In genomic region chr3:107643038-107643883, GRCh38 we compare ENCODE assay signal across 10 cellular contexts.
A peak's percentile ranks its signal among the peaks of the same experiment; 100 is the strongest.
DNase-seq lines count a peak whose midpoint lies in the region; ATAC-seq and TF ChIP-seq lines count a peak whose summit lies in the region.
"Had no signal": no experiment of that assay in that cellular context is flagged by ENCODE, and none has a peak within 500 bp of the region (broad histone marks: within the 10 kb centered on the region; RNA-seq: fewer than 3 reads in every experiment).

No MANE protein-coding gene starts in this region.

- peak; percentile 54 for ATAC-seq in GM18498 (IDR thresholded peaks at IDR 0.05; ENCODE audit: unreplicated experiment)
- peak; percentile 52 for ATAC-seq in HG03439 (IDR thresholded peaks at IDR 0.05; ENCODE audit: unreplicated experiment)
- ATAC-seq in activated CD8-positive, alpha-beta T cell treated with anti-CD3 and anti-CD28 coated beads, Interleukin-2, amount 10 ng/mL, durations not matched to agents 7 days and 5 days: peak; percentile 23
- no peak for ATAC-seq in GM19328 (IDR thresholded peaks at IDR 0.05; ENCODE audit: unreplicated experiment)
- no peak for ATAC-seq in HG02973 (IDR thresholded peaks at IDR 0.05; ENCODE audit: unreplicated experiment)
- ATAC-seq: mucosa of descending colon had no signal

- POLR2A ChIA-PET in activated CD8-positive, alpha-beta T cell treated with anti-CD3 and anti-CD28 coated beads, Interleukin-2, amount 10 ng/mL, durations not matched to agents 7 days and 5 days (lab: Charles Lee): no interaction called here

- no peak overlapping the region for H3K4me3 Mint-ChIP-seq in activated CD8-positive, alpha-beta T cell treated with anti-CD3 and anti-CD28 coated beads, Interleukin-2, amount 10 ng/mL, durations not matched to agents 7 days and 5 days
- no peak overlapping the region for H3K4me3 Mint-ChIP-seq in nephron progenitor cell
- H3K4me3 Mint-ChIP-seq: IgD-negative memory B cell had no signal

- no peaks in the 10 kb centered on the region for H3K4me1 Mint-ChIP-seq in activated CD8-positive, alpha-beta T cell treated with anti-CD3 and anti-CD28 coated beads, Interleukin-2, amount 10 ng/mL, durations not matched to agents 7 days and 5 days (ENCODE audit: low read depth)
- H3K4me1 Mint-ChIP-seq in nephron progenitor cell: peaks cover 26% of the 10 kb centered on the region

- TF ChIP-seq CTCF in nephron progenitor cell (IDR thresholded peaks at IDR 0.05): peak; percentile 14

- H3K36me3 Mint-ChIP-seq in activated CD8-positive, alpha-beta T cell treated with anti-CD3 and anti-CD28 coated beads, Interleukin-2, amount 10 ng/mL, durations not matched to agents 7 days and 5 days (ENCODE audit: low read depth): no peaks in the 10 kb centered on the region
- peaks cover 21% of the 10 kb centered on the region for H3K36me3 Mint-ChIP-seq in nephron progenitor cell (ENCODE audit: low read depth)
- H3K36me3 Mint-ChIP-seq: IgD-negative memory B cell had no signal

- DNase-seq in activated CD8-positive, alpha-beta T cell treated with anti-CD3 and anti-CD28 coated beads, Interleukin-2, amount 10 ng/mL, durations not matched to agents 7 days and 5 days: no peak
- DNase-seq in nephron progenitor cell: no peak
- DNase-seq in retina: no peak
- DNase-seq in hippocampal formation (lab: John Stamatoyannopoulos, UW): no peak
- DNase-seq: mucosa of descending colon had no signal

- H3K27me3 Mint-ChIP-seq in activated CD8-positive, alpha-beta T cell treated with anti-CD3 and anti-CD28 coated beads, Interleukin-2, amount 10 ng/mL, durations not matched to agents 7 days and 5 days (ENCODE audit: low read depth): no peaks in the 10 kb centered on the region
- peaks cover under 1% of the 10 kb centered on the region for H3K27me3 Mint-ChIP-seq in nephron progenitor cell (ENCODE audit: low read depth, poor library complexity)
- H3K27me3 Mint-ChIP-seq: IgD-negative memory B cell had no signal

- CTCF ChIA-PET in activated CD8-positive, alpha-beta T cell treated with anti-CD3 and anti-CD28 coated beads, Interleukin-2, amount 10 ng/mL, durations not matched to agents 7 days and 5 days (lab: Charles Lee): interaction anchor here (1.0 to 1.8 kb wide), 7 partner anchors 10 to 43 kb away, joined by 3 to 10 read pairs (median 5); no protein-coding TSS in a partner anchor

- H3K27ac Mint-ChIP-seq in activated CD8-positive, alpha-beta T cell treated with anti-CD3 and anti-CD28 coated beads, Interleukin-2, amount 10 ng/mL, durations not matched to agents 7 days and 5 days: no peak overlapping the region
- peak overlapping the region; percentile 41 for H3K27ac Mint-ChIP-seq in nephron progenitor cell

- H3K9me3 Mint-ChIP-seq in activated CD8-positive, alpha-beta T cell treated with anti-CD3 and anti-CD28 coated beads, Interleukin-2, amount 10 ng/mL, durations not matched to agents 7 days and 5 days (ENCODE audit: insufficient read depth): no peaks in the 10 kb centered on the region
- H3K9me3 Mint-ChIP-seq in nephron progenitor cell: no peaks in the 10 kb centered on the region
- H3K9me3 Mint-ChIP-seq: IgD-negative memory B cell had no signal

Comparison
In these comparisons a context has a peak if more than half of its experiments do, and no peak if none do; other contexts are left out.
1. ATAC-seq: peak in GM18498 (single experiment), HG03439 (single experiment) and activated CD8-positive, alpha-beta T cell treated with anti-CD3 and anti-CD28 coated beads, Interleukin-2, amount 10 ng/mL, durations not matched to agents 7 days and 5 days (single experiment); none in GM19328 (single experiment) and HG02973 (single experiment).